21 cellular contexts compared by ENCODE assay signal in genomic region chr13:113960276-113960948, GRCh38.
"Had no signal": no experiment of that assay in that cellular context is flagged by ENCODE, and none has a peak within 500 bp of the region (broad histone marks: within the 10 kb centered on the region; RNA-seq: fewer than 3 reads in every experiment).

No MANE protein-coding gene starts in this region.

- H3K27me3 ChIP-seq: left lung, ovary, sigmoid colon, testis, tibial nerve, upper lobe of left lung had no signal

- ATAC-seq: left lung; natural killer cell; psoas muscle; right cardiac atrium; stimulated activated memory B cell treated with anti-CD40 and anti-IgM and Interleukin-4, amounts not matched to agents 10 μg/mL and 1 μg/mL and 100 μg/mL, for 72 hours; stimulated activated naive CD8-positive, alpha-beta T cell treated with anti-CD3 and anti-CD28 coated beads, Interleukin-15, Interleukin-2, amounts not matched to agents 100 U/mL and 50 U/mL, for 24 hours had no signal

- H3K4me1 ChIP-seq: left lung, psoas muscle, sigmoid colon, testis, tibial nerve, upper lobe of left lung had no signal

- H3K27me3 Mint-ChIP-seq: stimulated activated memory B cell treated with anti-CD40 and anti-IgM and Interleukin-4, amounts not matched to agents 10 μg/mL and 1 μg/mL and 100 μg/mL, for 72 hours had no signal

- H3K9me3 Mint-ChIP-seq: natural killer cell had no signal

- DNase-seq: dermis blood vessel endothelial cell; effector memory CD4-positive, alpha-beta T cell; hypothalamus; left lung; mesenchymal stem cell; natural killer cell; occipital lobe; ovary; psoas muscle; sigmoid colon; stimulated activated CD4-positive, alpha-beta T cell treated with anti-CD3 and anti-CD28 coated beads, Interleukin-2, amount 100 ng/mL, for 24 hours; stimulated activated CD4-positive, alpha-beta T cell treated with anti-CD3 and anti-CD28 coated beads, Interleukin-4, amount 100 ng/mL, for 24 hours; stimulated activated naive CD8-positive, alpha-beta T cell treated with anti-CD3 and anti-CD28 coated beads, Interleukin-15, Interleukin-2, amounts not matched to agents 100 U/mL and 50 U/mL, for 24 hours; substantia nigra; testis; upper lobe of left lung had no signal

- H3K4me1 Mint-ChIP-seq: mesothelial cell of epicardium; stimulated activated memory B cell treated with anti-CD40 and anti-IgM and Interleukin-4, amounts not matched to agents 10 μg/mL and 1 μg/mL and 100 μg/mL, for 72 hours had no signal

- H3K4me3 ChIP-seq: coronary artery, left lung, ovary, psoas muscle, sigmoid colon, testis, tibial nerve, upper lobe of left lung had no signal

- H3K9me3 ChIP-seq: ovary, psoas muscle, sigmoid colon, testis had no signal

- H3K27ac ChIP-seq: coronary artery, left lung, ovary, psoas muscle, sigmoid colon, testis, tibial nerve, upper lobe of left lung had no signal

- H3K4me3 Mint-ChIP-seq: mesothelial cell of epicardium; natural killer cell; stimulated activated memory B cell treated with anti-CD40 and anti-IgM and Interleukin-4, amounts not matched to agents 10 μg/mL and 1 μg/mL and 100 μg/mL, for 72 hours had no signal

- H3K27ac Mint-ChIP-seq: mesothelial cell of epicardium; stimulated activated memory B cell treated with anti-CD40 and anti-IgM and Interleukin-4, amounts not matched to agents 10 μg/mL and 1 μg/mL and 100 μg/mL, for 72 hours had no signal

- H3K36me3 ChIP-seq: left lung, ovary, sigmoid colon, upper lobe of left lung had no signal
